ENCODE assay signal across 1 cellular context in genomic region chr2:216350214-216350789, GRCh38.
TF ChIP-seq lines count a peak whose summit lies in the region.

No MANE protein-coding gene starts in this region.

TF ChIP-seq in K562, 482 proteins besides CTCF, POLR2A, EP300 and RAD21:
- TF ChIP-seq ZNF407 (IDR thresholded peaks at IDR 0.05; ENCODE audit: low read depth): no peak
- peak; percentile 66 for TF ChIP-seq FOSL1 (tag; conservative IDR thresholded peaks at IDR 0.05)
- TF ChIP-seq ZBTB40 (IDR thresholded peaks at IDR 0.05): no peak
- no peak for TF ChIP-seq ZBTB40 (CRISPR knock-in tag; IDR thresholded peaks at IDR 0.05)
- TF ChIP-seq JUND (IDR thresholded peaks at IDR 0.05; ENCODE audit: borderline replicate concordance, low read depth, low read length): peak; percentile 39; the same call in 1 of the 2 replicates
- no peak for TF ChIP-seq JUND (tag; IDR thresholded peaks at IDR 0.05; ENCODE audit: borderline replicate concordance, low read depth, low read length)
- TF ChIP-seq VEZF1 (CRISPR knock-in tag; IDR thresholded peaks at IDR 0.05): peak; percentile 32
- no peak for TF ChIP-seq HSF4 (CRISPR knock-in tag; IDR thresholded peaks at IDR 0.05; ENCODE audit: borderline replicate concordance)
- no peak for TF ChIP-seq IRF9 (tag; IDR thresholded peaks at IDR 0.05)
- peak; percentile 40; the same call in 1 of the 2 replicates for TF ChIP-seq ATF3 (IDR thresholded peaks at IDR 0.05)
- no peak for TF ChIP-seq ATF3 (CRISPR knock-in tag; conservative IDR thresholded peaks at IDR 0.05)
TF ChIP-seq in K562: peak in this region for 4.
